Comparison of ENCODE assay signal across 32 cellular contexts in genomic region chr5:64364426-64364825, GRCh38.
"Had no signal": no experiment of that assay in that cellular context is flagged by ENCODE, and none has a peak within 500 bp of the region (broad histone marks: within the 10 kb centered on the region; RNA-seq: fewer than 3 reads in every experiment).

No MANE protein-coding gene starts in this region.

- H3K27me3 Mint-ChIP-seq: naive thymus-derived CD8-positive, alpha-beta T cell; natural killer cell treated with Interleukin-12 subunit alpha and Interleukin-12 subunit beta and Interleukin-15 and Interleukin-18, amount 100 ng/mL, for 72 hours; progenitor cell of endocrine pancreas; stimulated activated memory B cell treated with anti-CD40 and anti-IgM and Interleukin-4, amounts not matched to agents 10 μg/mL and 1 μg/mL and 100 μg/mL, for 72 hours; stimulated activated naive CD8-positive, alpha-beta T cell treated with anti-CD3 and anti-CD28 coated beads, Interleukin-15, amount 100 ng/mL, for 72 hours; type B pancreatic cell had no signal

- H3K27ac Mint-ChIP-seq: naive thymus-derived CD8-positive, alpha-beta T cell; natural killer cell treated with Interleukin-12 subunit alpha and Interleukin-12 subunit beta and Interleukin-15 and Interleukin-18, amount 100 ng/mL, for 72 hours; nephron progenitor cell; progenitor cell of endocrine pancreas; stimulated activated memory B cell treated with anti-CD40 and anti-IgM and Interleukin-4, amounts not matched to agents 10 μg/mL and 1 μg/mL and 100 μg/mL, for 72 hours; stimulated activated naive CD8-positive, alpha-beta T cell treated with anti-CD3 and anti-CD28 coated beads, Interleukin-15, amount 100 ng/mL, for 72 hours; type B pancreatic cell had no signal

- H3K4me1 ChIP-seq: pancreas, psoas muscle, right lobe of liver, sigmoid colon, spleen, suprapubic skin, testis, transverse colon, upper lobe of right lung, uterus had no signal

- DNase-seq: naive thymus-derived CD8-positive, alpha-beta T cell; nephron progenitor cell; nucleus accumbens; pancreas; psoas muscle; right cardiac atrium; right lobe of liver; sigmoid colon; spleen; stimulated activated CD4-positive, alpha-beta T cell treated with anti-CD3 and anti-CD28 coated beads, Interleukin-12 subunit alpha, Interleukin-12 subunit beta, amount 100 ng/mL, for 4 hours; stimulated activated CD4-positive, alpha-beta T cell treated with anti-CD3 and anti-CD28 coated beads, Interleukin-1b, Interleukin-23, amount 100 ng/mL, for 48 hours; stimulated activated CD4-positive, alpha-beta T cell treated with anti-CD3 and anti-CD28 coated beads, Interleukin-4, amount 100 ng/mL, for 1 hour; stimulated activated CD4-positive, alpha-beta T cell treated with anti-CD3 and anti-CD28 coated beads, Interleukin-4, amount 100 ng/mL, for 4 hours; stimulated activated CD8-positive, alpha-beta memory T cell treated with anti-CD3 and anti-CD28 coated beads, Interleukin-4, amount 100 ng/mL, for 48 hours; stimulated activated naive CD4-positive, alpha-beta T cell; stimulated activated naive CD8-positive, alpha-beta T cell treated with anti-CD3 and anti-CD28 coated beads, Interleukin-15, amount 100 ng/mL, for 72 hours; stimulated activated naive CD8-positive, alpha-beta T cell treated with anti-CD3 and anti-CD28 coated beads, Interleukin-15, Interleukin-2, amounts not matched to agents 100 U/mL and 50 U/mL, for 24 hours; substantia nigra; testis; tibial artery; transverse colon; upper lobe of right lung; uterus had no signal

- H3K4me1 Mint-ChIP-seq: naive thymus-derived CD8-positive, alpha-beta T cell; nephron progenitor cell; neural crest cell; stimulated activated memory B cell treated with anti-CD40 and anti-IgM and Interleukin-4, amounts not matched to agents 10 μg/mL and 1 μg/mL and 100 μg/mL, for 72 hours; stimulated activated naive CD8-positive, alpha-beta T cell treated with anti-CD3 and anti-CD28 coated beads, Interleukin-15, amount 100 ng/mL, for 72 hours had no signal

- H3K27ac ChIP-seq: neutrophil, pancreas, psoas muscle, right lobe of liver, sigmoid colon, skin epidermis, spleen, suprapubic skin, testis, tibial artery, transverse colon, upper lobe of right lung, uterus had no signal

- H3K4me3 ChIP-seq: pancreas, psoas muscle, right lobe of liver, sigmoid colon, skin epidermis, smooth muscle cell, spleen, suprapubic skin, testis, tibial artery, transverse colon, upper lobe of right lung, uterus had no signal

- H3K4me2 ChIP-seq: smooth muscle cell had no signal

- FAIRE-seq: pancreas had no signal

- H3K36me3 ChIP-seq: neutrophil, pancreas, right lobe of liver, sigmoid colon, spleen, suprapubic skin, transverse colon, upper lobe of right lung, uterus had no signal

- H3K27me3 ChIP-seq: neutrophil, pancreas, right lobe of liver, sigmoid colon, spleen, suprapubic skin, testis, tibial artery, transverse colon, upper lobe of right lung, uterus had no signal

- H3K36me3 Mint-ChIP-seq: stimulated activated memory B cell treated with anti-CD40 and anti-IgM and Interleukin-4, amounts not matched to agents 10 μg/mL and 1 μg/mL and 100 μg/mL, for 72 hours; type B pancreatic cell had no signal

- H3K9me3 ChIP-seq: neutrophil, right lobe of liver, testis had no signal

- H3K4me3 Mint-ChIP-seq: naive thymus-derived CD8-positive, alpha-beta T cell; natural killer cell treated with Interleukin-12 subunit alpha and Interleukin-12 subunit beta and Interleukin-15 and Interleukin-18, amount 100 ng/mL, for 72 hours; nephron progenitor cell; neural crest cell; stimulated activated memory B cell treated with anti-CD40 and anti-IgM and Interleukin-4, amounts not matched to agents 10 μg/mL and 1 μg/mL and 100 μg/mL, for 72 hours; stimulated activated naive CD8-positive, alpha-beta T cell treated with anti-CD3 and anti-CD28 coated beads, Interleukin-15, amount 100 ng/mL, for 72 hours; type B pancreatic cell had no signal
